Comparison of ENCODE assay signal across 7 cellular contexts in the genomic region with DNA sequence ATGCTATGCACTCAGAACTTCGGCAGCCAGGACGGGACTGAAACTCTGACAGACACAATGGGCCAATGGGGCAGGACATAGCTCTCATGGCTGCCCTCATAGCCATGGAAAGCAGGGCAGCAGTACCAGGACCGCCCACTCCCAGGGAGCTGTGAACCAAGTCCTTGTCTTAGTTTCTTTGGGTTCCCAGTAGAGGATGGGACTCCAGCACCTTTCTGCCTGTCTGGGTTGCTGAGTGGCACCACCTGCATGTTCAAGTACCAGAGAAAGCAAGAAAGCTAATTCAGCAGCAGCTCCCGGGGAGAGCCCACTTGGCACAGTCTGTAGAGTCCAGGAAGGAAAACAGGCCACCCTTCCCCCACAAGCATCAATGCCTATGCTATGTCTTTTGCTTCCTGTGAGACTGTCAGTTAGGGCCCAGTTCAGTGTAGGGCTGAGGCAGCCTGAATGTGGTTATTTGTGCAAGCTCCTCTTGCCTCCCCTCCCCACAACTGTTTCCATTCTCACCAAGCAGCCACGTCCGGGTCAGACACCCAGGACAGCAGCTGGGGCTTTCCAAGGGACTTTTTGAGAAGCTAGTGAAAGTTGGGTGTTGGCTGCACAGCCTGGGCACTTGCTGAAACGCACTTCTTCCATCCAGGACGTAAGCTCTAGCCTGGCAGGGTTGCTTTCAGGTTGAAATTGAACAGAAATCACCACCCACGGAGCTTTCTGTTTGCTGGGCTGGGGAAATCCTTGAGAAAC.
DNase-seq lines count a peak whose midpoint lies in the region; ATAC-seq and TF ChIP-seq lines count a peak whose summit lies in the region.

No MANE protein-coding gene starts in this region.

- TF ChIP-seq CTCF in choroid plexus epithelial cell (conservative IDR thresholded peaks at IDR 0.05; ENCODE audit: low read depth, low read length) (no peak), tibial artery (IDR thresholded peaks at IDR 0.05) (no peak)

- peak; percentile 74 for ATAC-seq in HG03139 (IDR thresholded peaks at IDR 0.05; ENCODE audit: unreplicated experiment)

- H3K4me1 Mint-ChIP-seq in T-helper 2 cell treated with Interferon-gamma antibody and Interleukin-4, amounts not matched to agents 5 μg/mL and 100 μg/mL, for 36 hours (ENCODE audit: low read depth): peaks cover 62% of the 10 kb centered on the region

- H3K36me3 Mint-ChIP-seq in T-helper 2 cell treated with Interferon-gamma antibody and Interleukin-4, amounts not matched to agents 5 μg/mL and 100 μg/mL, for 36 hours (ENCODE audit: low read depth): peaks cover 94% of the 10 kb centered on the region

- TF ChIP-seq POLR2A in GM19099 (IDR thresholded peaks at IDR 0.05; ENCODE audit: extremely low read depth, insufficient read length, low read depth): peak; percentile 9

- H3K4me3 ChIP-seq in choroid plexus epithelial cell (ENCODE audit: low read depth, low read length) (no peak overlapping the region), tibial artery (no peak overlapping the region)

- H3K9me3 ChIP-seq in tibial artery: no peaks in the 10 kb centered on the region

- H3K4me1 ChIP-seq in tibial artery: no peaks in the 10 kb centered on the region

- H3K9me3 Mint-ChIP-seq in T-helper 2 cell treated with Interferon-gamma antibody and Interleukin-4, amounts not matched to agents 5 μg/mL and 100 μg/mL, for 36 hours: no peaks in the 10 kb centered on the region

- no peak overlapping the region for H3K27ac ChIP-seq in tibial artery

- no peaks in the 10 kb centered on the region for H3K27me3 ChIP-seq in tibial artery

- intact Hi-C loops in tibial artery (cut with DNase I; ENCODE audit: low total_unique reads): no loop called here

- DNase-seq in T-helper 2 cell treated with Interferon-gamma antibody and Interleukin-4, amounts not matched to agents 5 μg/mL and 100 μg/mL, for 36 hours (ENCODE audit: low spot score): peak; percentile 96
- DNase-seq in choroid plexus epithelial cell (ENCODE audit: low read depth): peak; percentile 48
- peak; percentile 67 to 77 for DNase-seq in stimulated activated CD4-positive, alpha-beta T cell treated with anti-CD3 and anti-CD28 coated beads, Interleukin-1b, Interleukin-23, amount 100 ng/mL, for 4 hours (ENCODE audit: low read depth in 2 of 2)
- no peak for DNase-seq in tibial artery
- DNase-seq in NCI-H446 (lab: John Stamatoyannopoulos, UW): no peak

- H3K4me3 Mint-ChIP-seq in T-helper 2 cell treated with Interferon-gamma antibody and Interleukin-4, amounts not matched to agents 5 μg/mL and 100 μg/mL, for 36 hours: peak overlapping the region; percentile 99

- H3K27me3 Mint-ChIP-seq in T-helper 2 cell treated with Interferon-gamma antibody and Interleukin-4, amounts not matched to agents 5 μg/mL and 100 μg/mL, for 36 hours (ENCODE audit: low read depth): no peaks in the 10 kb centered on the region

- peak overlapping the region; percentile 99 for H3K27ac Mint-ChIP-seq in T-helper 2 cell treated with Interferon-gamma antibody and Interleukin-4, amounts not matched to agents 5 μg/mL and 100 μg/mL, for 36 hours

- peaks cover 52 to 61% (median 58%) of the 10 kb centered on the region in 3 donors for H3K36me3 ChIP-seq in tibial artery

Comparison
In these comparisons a context has a peak if more than half of its experiments do, and no peak if none do; other contexts are left out.
1. DNase-seq: peak in T-helper 2 cell treated with Interferon-gamma antibody and Interleukin-4, amounts not matched to agents 5 μg/mL and 100 μg/mL, for 36 hours (single experiment), choroid plexus epithelial cell (single experiment) and stimulated activated CD4-positive, alpha-beta T cell treated with anti-CD3 and anti-CD28 coated beads, Interleukin-1b, Interleukin-23, amount 100 ng/mL, for 4 hours (2 of 2); none in tibial artery (0 of 2) and NCI-H446 (0 of 2).